ENCODE assay signal across 1 cellular context in the genomic region with DNA sequence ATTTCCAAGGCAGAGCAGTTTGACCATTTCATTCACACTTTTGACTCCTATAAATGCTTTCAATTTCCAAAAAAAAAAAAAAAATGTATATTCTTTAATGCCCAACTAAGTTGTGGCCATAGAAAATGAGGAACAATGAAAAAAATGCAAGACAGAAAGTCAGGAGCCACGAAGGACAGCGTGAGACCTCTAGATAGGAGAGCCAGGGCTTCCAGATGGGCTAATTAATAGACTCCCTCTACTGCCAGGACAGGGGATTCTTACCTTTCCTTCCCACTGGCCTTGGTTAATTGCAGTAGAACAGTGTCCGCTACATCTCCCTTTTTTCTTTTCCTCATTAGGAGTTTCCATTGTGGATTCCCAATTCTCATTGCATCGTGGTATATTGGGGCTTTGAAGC.
TF ChIP-seq lines count a peak whose summit lies in the region.

No MANE protein-coding gene starts in this region.

TF ChIP-seq in HepG2, 621 proteins besides CTCF, POLR2A, EP300 and RAD21:
- no peak for TF ChIP-seq MAZ (IDR thresholded peaks at IDR 0.05; ENCODE audit: borderline replicate concordance, low read depth, low read length)
- TF ChIP-seq MAZ (CRISPR knock-in tag; IDR thresholded peaks at IDR 0.05; ENCODE audit: low read depth), result no peak
- TF ChIP-seq, protein P1, sequence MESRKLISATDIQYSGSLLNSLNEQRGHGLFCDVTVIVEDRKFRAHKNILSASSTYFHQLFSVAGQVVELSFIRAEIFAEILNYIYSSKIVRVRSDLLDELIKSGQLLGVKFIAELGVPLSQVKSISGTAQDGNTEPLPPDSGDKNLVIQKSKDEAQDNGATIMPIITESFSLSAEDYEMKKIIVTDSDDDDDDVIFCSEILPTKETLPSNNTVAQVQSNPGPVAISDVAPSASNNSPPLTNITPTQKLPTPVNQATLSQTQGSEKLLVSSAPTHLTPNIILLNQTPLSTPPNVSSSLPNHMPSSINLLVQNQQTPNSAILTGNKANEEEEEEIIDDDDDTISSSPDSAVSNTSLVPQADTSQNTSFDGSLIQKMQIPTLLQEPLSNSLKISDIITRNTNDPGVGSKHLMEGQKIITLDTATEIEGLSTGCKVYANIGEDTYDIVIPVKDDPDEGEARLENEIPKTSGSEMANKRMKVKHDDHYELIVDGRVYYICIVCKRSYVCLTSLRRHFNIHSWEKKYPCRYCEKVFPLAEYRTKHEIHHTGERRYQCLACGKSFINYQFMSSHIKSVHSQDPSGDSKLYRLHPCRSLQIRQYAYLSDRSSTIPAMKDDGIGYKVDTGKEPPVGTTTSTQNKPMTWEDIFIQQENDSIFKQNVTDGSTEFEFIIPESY (CRISPR knock-in tag; IDR thresholded peaks at IDR 0.05), result no peak
- no peak for TF ChIP-seq HNRNPUL1 (IDR thresholded peaks at IDR 0.05; ENCODE audit: low read depth, low read length)
- no peak for TF ChIP-seq ZBTB37 (CRISPR knock-in tag; IDR thresholded peaks at IDR 0.05)
- no peak for TF ChIP-seq ZNF205 (CRISPR knock-in tag; IDR thresholded peaks at IDR 0.05)
- no peak for TF ChIP-seq ETS1 (CRISPR knock-in tag; IDR thresholded peaks at IDR 0.05)
- no peak for TF ChIP-seq ZNF230 (CRISPR knock-in tag; IDR thresholded peaks at IDR 0.05)
- no peak for TF ChIP-seq ZNF839 (CRISPR knock-in tag; IDR thresholded peaks at IDR 0.05; ENCODE audit: borderline replicate concordance)
- no peak for TF ChIP-seq U2AF1 (optimal IDR thresholded peaks at IDR 0.05; ENCODE audit: low read depth, low read length)
- TF ChIP-seq, protein P2, sequence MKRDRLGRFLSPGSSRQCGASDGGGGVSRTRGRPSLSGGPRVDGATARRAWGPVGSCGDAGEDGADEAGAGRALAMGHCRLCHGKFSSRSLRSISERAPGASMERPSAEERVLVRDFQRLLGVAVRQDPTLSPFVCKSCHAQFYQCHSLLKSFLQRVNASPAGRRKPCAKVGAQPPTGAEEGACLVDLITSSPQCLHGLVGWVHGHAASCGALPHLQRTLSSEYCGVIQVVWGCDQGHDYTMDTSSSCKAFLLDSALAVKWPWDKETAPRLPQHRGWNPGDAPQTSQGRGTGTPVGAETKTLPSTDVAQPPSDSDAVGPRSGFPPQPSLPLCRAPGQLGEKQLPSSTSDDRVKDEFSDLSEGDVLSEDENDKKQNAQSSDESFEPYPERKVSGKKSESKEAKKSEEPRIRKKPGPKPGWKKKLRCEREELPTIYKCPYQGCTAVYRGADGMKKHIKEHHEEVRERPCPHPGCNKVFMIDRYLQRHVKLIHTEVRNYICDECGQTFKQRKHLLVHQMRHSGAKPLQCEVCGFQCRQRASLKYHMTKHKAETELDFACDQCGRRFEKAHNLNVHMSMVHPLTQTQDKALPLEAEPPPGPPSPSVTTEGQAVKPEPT (CRISPR knock-in tag; IDR thresholded peaks at IDR 0.05; ENCODE audit: low read depth), result no peak
- no peak for TF ChIP-seq CHCHD3 (CRISPR knock-in tag; IDR thresholded peaks at IDR 0.05)
- no peak for TF ChIP-seq ZNF496 (CRISPR knock-in tag; IDR thresholded peaks at IDR 0.05; ENCODE audit: insufficient replicate concordance)
- no peak for TF ChIP-seq ZFX (CRISPR knock-in tag; IDR thresholded peaks at IDR 0.05; ENCODE audit: low read depth)
- TF ChIP-seq SP1 (IDR thresholded peaks at IDR 0.05), result no peak
- no peak for TF ChIP-seq SP1 (CRISPR knock-in tag; IDR thresholded peaks at IDR 0.05)
- TF ChIP-seq, protein P3, sequence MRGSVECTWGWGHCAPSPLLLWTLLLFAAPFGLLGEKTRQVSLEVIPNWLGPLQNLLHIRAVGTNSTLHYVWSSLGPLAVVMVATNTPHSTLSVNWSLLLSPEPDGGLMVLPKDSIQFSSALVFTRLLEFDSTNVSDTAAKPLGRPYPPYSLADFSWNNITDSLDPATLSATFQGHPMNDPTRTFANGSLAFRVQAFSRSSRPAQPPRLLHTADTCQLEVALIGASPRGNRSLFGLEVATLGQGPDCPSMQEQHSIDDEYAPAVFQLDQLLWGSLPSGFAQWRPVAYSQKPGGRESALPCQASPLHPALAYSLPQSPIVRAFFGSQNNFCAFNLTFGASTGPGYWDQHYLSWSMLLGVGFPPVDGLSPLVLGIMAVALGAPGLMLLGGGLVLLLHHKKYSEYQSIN (CRISPR knock-in tag; IDR thresholded peaks at IDR 0.05; ENCODE audit: borderline replicate concordance), result no peak
- TF ChIP-seq EEA1 (CRISPR knock-in tag; IDR thresholded peaks at IDR 0.05; ENCODE audit: borderline replicate concordance), result no peak
- TF ChIP-seq RXRB (CRISPR knock-in tag; IDR thresholded peaks at IDR 0.05; ENCODE audit: borderline replicate concordance), result no peak
- no peak for TF ChIP-seq ZNF207 (IDR thresholded peaks at IDR 0.05; ENCODE audit: borderline replicate concordance)
